Comparison of ENCODE assay signal across 31 cellular contexts in the genomic region with DNA sequence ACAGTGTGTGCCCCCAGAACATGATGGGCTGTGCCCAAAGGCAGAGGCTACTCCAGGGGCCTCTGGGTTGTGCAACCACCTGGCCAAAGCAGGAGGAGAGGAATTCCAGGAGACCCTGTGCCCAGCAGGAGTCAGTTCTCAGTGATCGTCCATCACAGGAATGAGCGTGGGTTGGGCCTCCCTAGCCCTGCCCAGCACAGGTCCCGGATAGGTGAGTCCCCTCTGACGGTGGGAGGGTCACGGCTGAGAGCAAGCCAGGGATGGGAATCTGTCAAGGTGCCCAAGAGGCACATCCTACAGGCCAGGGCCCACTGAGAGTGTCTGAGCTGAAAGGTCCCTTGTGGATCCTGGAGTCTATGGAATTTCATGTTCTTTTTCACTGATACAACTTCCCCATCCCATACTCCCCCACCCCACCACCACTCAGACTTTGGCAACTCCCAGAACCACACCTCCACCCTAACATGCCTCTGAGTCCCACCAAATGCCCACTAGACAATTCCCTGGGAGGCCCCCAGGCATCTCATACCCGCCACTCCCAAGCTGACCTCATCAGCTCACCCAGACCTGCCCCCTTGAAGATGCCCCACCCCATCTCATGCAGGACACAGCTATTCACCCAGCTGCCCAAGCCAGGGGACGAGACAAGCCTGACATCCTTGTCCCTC. TPM values are rescaled to one million over a fixed set of nuclear protein-coding genes. Genes with fewer than 3 reads are reported as not detected.
DNase-seq lines count a peak whose midpoint lies in the region; ATAC-seq and TF ChIP-seq lines count a peak whose summit lies in the region.
"Had no signal": no experiment of that assay in that cellular context is flagged by ENCODE, and none has a peak within 500 bp of the region (broad histone marks: within the 10 kb centered on the region; RNA-seq: fewer than 3 reads in every experiment).

No MANE protein-coding gene starts in this region.

- H3K36me3 ChIP-seq in breast epithelium (no peaks in the 10 kb centered on the region), hepatocyte (replicated peaks; ENCODE audit: insufficient read depth, low read depth) (no peaks in the 10 kb centered on the region)
- H3K36me3 ChIP-seq: vagina had no signal

- no peak overlapping the region for H3K4me3 ChIP-seq in breast epithelium
- H3K4me3 ChIP-seq in hepatocyte, result no peak overlapping the region
- H3K4me3 ChIP-seq: coronary artery, esophagus squamous epithelium, testis, vagina had no signal

- H3K27ac ChIP-seq in breast epithelium (no peak overlapping the region), hepatocyte (peak overlapping the region; percentile 94)
- H3K27ac ChIP-seq: 22Rv1, coronary artery, HL-60, testis, vagina had no signal

- POLR2A ChIA-PET in MCF 10A (lab: Yijun Ruan, JAX), result interaction anchor here (0.6 to 1.0 kb wide), 3 partner anchors 24 to 1423 kb away, joined by 3 to 4 read pairs (median 4); partner anchors contain the start of gene SMIM12

- CTCF ChIA-PET in MCF 10A (lab: Yijun Ruan, JAX), result interaction anchor here (0.6 to 1.8 kb wide), 6 partner anchors 8 to 104 kb away, joined by 4 to 8 read pairs (median 4); partner anchors contain the start of gene GJB5

- H3K4me2 ChIP-seq in hepatocyte, result peak overlapping the region; percentile 62

- no TSS peak for BruUV-seq in MCF 10A (replicated peaks; lab: Mats Ljungman, UMichigan)

- H3K27me3 Mint-ChIP-seq in MCF 10A (ENCODE audit: insufficient read depth, unreplicated experiment), result no peaks in the 10 kb centered on the region
- peaks cover 10% of the 10 kb centered on the region for H3K27me3 Mint-ChIP-seq in mesothelial cell of epicardium (ENCODE audit: low read depth)

- no peak overlapping the region for H2AFZ ChIP-seq in hepatocyte

- no peak for TF ChIP-seq POLR2A in breast epithelium (IDR thresholded peaks at IDR 0.05)

- no peaks in the 10 kb centered on the region for H3K9me3 Mint-ChIP-seq in MCF 10A (ENCODE audit: unreplicated experiment)
- H3K9me3 Mint-ChIP-seq in mesothelial cell of epicardium, result no peaks in the 10 kb centered on the region
- H3K9me3 Mint-ChIP-seq: activated CD4-positive, alpha-beta memory T cell treated with anti-CD3 and anti-CD28 coated beads for 36 hours; activated naive CD4-positive, alpha-beta T cell treated with anti-CD3 and anti-CD28 coated beads, Interleukin-2, amount 10 ng/mL, durations not matched to agents 7 days and 5 days; CD4-positive, CD25-positive, alpha-beta regulatory T cell; naive thymus-derived CD8-positive, alpha-beta T cell had no signal

- no peaks in the 10 kb centered on the region for H3K79me2 ChIP-seq in hepatocyte

- intact Hi-C loops in MCF 10A (cut with micrococcal nuclease) (loop anchor here (1.0 kb wide), 2 partner anchors 7 to 18 kb away; partner anchors contain the start of gene GJB5), breast epithelium (cut with DNase I; ENCODE audit: low total_unique reads) (no loop called here)

- no peaks in the 10 kb centered on the region for H3K27me3 ChIP-seq in breast epithelium
- no peaks in the 10 kb centered on the region for H3K27me3 ChIP-seq in hepatocyte
- H3K27me3 ChIP-seq: testis, vagina had no signal

- H3K9me2 ChIP-seq in hepatocyte (replicated peaks; ENCODE audit: insufficient read depth), result no peaks in the 10 kb centered on the region

- no peak for ATAC-seq in GM18498 (IDR thresholded peaks at IDR 0.05; ENCODE audit: unreplicated experiment)
- ATAC-seq: naive thymus-derived CD8-positive, alpha-beta T cell; stimulated activated naive CD8-positive, alpha-beta T cell treated with anti-CD3 and anti-CD28 coated beads, Interleukin-15, Interleukin-2, amounts not matched to agents 100 U/mL and 50 U/mL, for 24 hours had no signal

- H3K36me3 Mint-ChIP-seq in MCF 10A (ENCODE audit: insufficient read depth, unreplicated experiment) (no peaks in the 10 kb centered on the region), mesothelial cell of epicardium (no peaks in the 10 kb centered on the region)
- H3K36me3 Mint-ChIP-seq: activated CD4-positive, alpha-beta memory T cell treated with anti-CD3 and anti-CD28 coated beads for 36 hours; activated naive CD4-positive, alpha-beta T cell treated with anti-CD3 and anti-CD28 coated beads, Interleukin-2, amount 10 ng/mL, durations not matched to agents 7 days and 5 days; CD4-positive, CD25-positive, alpha-beta regulatory T cell; naive thymus-derived CD8-positive, alpha-beta T cell had no signal

- DNase-seq in MCF 10A (ENCODE audit: unreplicated experiment) (no peak), breast epithelium (ENCODE audit: low spot score in 2 of 2) (no peak), SW480 (ENCODE audit: low spot score) (peak; percentile 64), hepatocyte (ENCODE audit: low spot score) (no peak), mesothelial cell of epicardium (ENCODE audit: low spot score in 2 of 2, unreplicated experiment in 2 of 2) (no peak), glomerular visceral epithelial cell (ENCODE audit: extremely low spot score) (no peak), COLO829 (ENCODE audit: low spot score) (no peak)
- DNase-seq: activated CD4-positive, alpha-beta memory T cell treated with anti-CD3 and anti-CD28 coated beads for 36 hours; activated CD8-positive, alpha-beta memory T cell treated with anti-CD3 and anti-CD28 coated beads, Interleukin-2, amount 50 U/mL, for 4 hours; activated naive CD4-positive, alpha-beta T cell treated with anti-CD3 and anti-CD28 coated beads, Interleukin-2, amount 10 ng/mL, durations not matched to agents 7 days and 5 days; CD4-positive, CD25-positive, alpha-beta regulatory T cell; effector memory CD4-positive, alpha-beta T cell; esophagus squamous epithelium; hypothalamus; Kasumi-1; NCI-H1092; NCI-H1694 treated with DMSO at 0.1 percent for 48 hours; NCI-H526; stimulated activated naive CD8-positive, alpha-beta T cell treated with anti-CD3 and anti-CD28 coated beads, Interleukin-15, Interleukin-2, amounts not matched to agents 100 U/mL and 50 U/mL, for 24 hours; T-helper 1 cell; testis had no signal

- H3K4me1 Mint-ChIP-seq in MCF 10A (ENCODE audit: insufficient read depth, unreplicated experiment), result peaks cover 16% of the 10 kb centered on the region
- H3K4me1 Mint-ChIP-seq in mesothelial cell of epicardium, result no peaks in the 10 kb centered on the region
- H3K4me1 Mint-ChIP-seq: activated naive CD4-positive, alpha-beta T cell treated with anti-CD3 and anti-CD28 coated beads, Interleukin-2, amount 10 ng/mL, durations not matched to agents 7 days and 5 days; CD4-positive, CD25-positive, alpha-beta regulatory T cell; naive thymus-derived CD8-positive, alpha-beta T cell had no signal

- 71% methylated on average over 7 of the region's 7 CpGs for WGBS in hepatocyte (ENCODE audit: low lambda C conversion rate, missing lambda C conversion rate)

- H3K4me3 Mint-ChIP-seq in MCF 10A (ENCODE audit: unreplicated experiment) (no peak overlapping the region), mesothelial cell of epicardium (no peak overlapping the region)
- H3K4me3 Mint-ChIP-seq: activated CD4-positive, alpha-beta memory T cell treated with anti-CD3 and anti-CD28 coated beads for 36 hours; activated naive CD4-positive, alpha-beta T cell treated with anti-CD3 and anti-CD28 coated beads, Interleukin-2, amount 10 ng/mL, durations not matched to agents 7 days and 5 days; CD4-positive, CD25-positive, alpha-beta regulatory T cell; naive thymus-derived CD8-positive, alpha-beta T cell had no signal

- H3K9me3 ChIP-seq in breast epithelium, result no peaks in the 10 kb centered on the region
- no peaks in the 10 kb centered on the region for H3K9me3 ChIP-seq in hepatocyte (ENCODE audit: low read depth)
- H3K9me3 ChIP-seq: esophagus squamous epithelium, testis, vagina had no signal

- H3K27ac Mint-ChIP-seq in MCF 10A (ENCODE audit: low read depth, unreplicated experiment) (peak overlapping the region; percentile 86), mesothelial cell of epicardium (no peak overlapping the region)
- H3K27ac Mint-ChIP-seq: activated CD4-positive, alpha-beta memory T cell treated with anti-CD3 and anti-CD28 coated beads for 36 hours; activated naive CD4-positive, alpha-beta T cell treated with anti-CD3 and anti-CD28 coated beads, Interleukin-2, amount 10 ng/mL, durations not matched to agents 7 days and 5 days; CD4-positive, CD25-positive, alpha-beta regulatory T cell had no signal

- TF ChIP-seq CTCF in MCF 10A (IDR thresholded peaks at IDR 0.05; ENCODE audit: unreplicated experiment) (no peak), breast epithelium (IDR thresholded peaks at IDR 0.05) (no peak), hepatocyte (IDR thresholded peaks at IDR 0.05; ENCODE audit: poor library complexity) (no peak), mesothelial cell of epicardium (IDR thresholded peaks at IDR 0.05; ENCODE audit: unreplicated experiment) (no peak)

- H3K4me1 ChIP-seq in breast epithelium, result no peaks in the 10 kb centered on the region
- peaks cover 21% of the 10 kb centered on the region for H3K4me1 ChIP-seq in hepatocyte (ENCODE audit: insufficient read depth)
- H3K4me1 ChIP-seq: testis had no signal

- H4K20me1 ChIP-seq in hepatocyte (ENCODE audit: insufficient read depth, poor library complexity, severe bottlenecking), result no peaks in the 10 kb centered on the region

RNA-seq across cellular contexts. Expression of gene GJB4, which starts 3.1 kb away (rescaled TPM):
- 0.27 and 0.28 TPM in 2 replicates for total RNA-seq in MCF 10A (2022)
- under 1 TPM in 1 of 3 donors, not detected in 2; 0.15 TPM for total RNA-seq in breast epithelium
- total RNA-seq in hepatocyte, result 1.00 and 2.0 TPM in 2 replicates
- polyA plus RNA-seq in hepatocyte, result 1.3 and 2.5 TPM in 2 replicates
- not detected in 3 replicates for total RNA-seq in mesothelial cell of epicardium
- total RNA-seq: activated CD4-positive, alpha-beta memory T cell treated with anti-CD3 and anti-CD28 coated beads for 36 hours; CD4-positive, CD25-positive, alpha-beta regulatory T cell; frontal cortex; liver; naive thymus-derived CD8-positive, alpha-beta T cell; omental fat pad; SK-MEL-5; testis had no signal
- polyA plus RNA-seq: CD4-positive, CD25-positive, alpha-beta regulatory T cell; liver; naive thymus-derived CD8-positive, alpha-beta T cell had no signal

RNA-seq across cellular contexts. Expression of gene GJB5, which starts 7.8 kb away (rescaled TPM):
- total RNA-seq in MCF 10A (2022), result 26.5 and 33.2 TPM in 2 replicates
- total RNA-seq in breast epithelium, result 1 to 10 TPM in 1 of 3 donors, under 1 TPM in 1, not detected in 1; 0.73 to 1.3 TPM
- 0.76 and 0.80 TPM in 2 replicates for total RNA-seq in hepatocyte
- 0.85 and 1.1 TPM in 2 replicates for polyA plus RNA-seq in hepatocyte
- 0.27 to 0.44 TPM (median 0.38 TPM) in 3 replicates for total RNA-seq in mesothelial cell of epicardium
- total RNA-seq: activated CD4-positive, alpha-beta memory T cell treated with anti-CD3 and anti-CD28 coated beads for 36 hours; CD4-positive, CD25-positive, alpha-beta regulatory T cell; frontal cortex; liver; naive thymus-derived CD8-positive, alpha-beta T cell; omental fat pad; SK-MEL-5; testis had no signal
- polyA plus RNA-seq: liver; naive thymus-derived CD8-positive, alpha-beta T cell had no signal

RNA-seq across cellular contexts. Expression of gene GJB3, which starts 18.4 kb away (rescaled TPM):
- total RNA-seq in MCF 10A (2022) (67.1 and 74.8 TPM in 2 replicates), breast epithelium (1 to 10 TPM in 1 of 3 donors, under 1 TPM in 1, not detected in 1; 0.33 to 1.2 TPM), hepatocyte (2.8 and 3.2 TPM in 2 replicates), mesothelial cell of epicardium (0.14 TPM in 1 of 3 replicates, not detected in the others)
- 2.0 and 8.4 TPM in 2 replicates for polyA plus RNA-seq in hepatocyte
- total RNA-seq: activated CD4-positive, alpha-beta memory T cell treated with anti-CD3 and anti-CD28 coated beads for 36 hours; CD4-positive, CD25-positive, alpha-beta regulatory T cell; frontal cortex; naive thymus-derived CD8-positive, alpha-beta T cell; omental fat pad; SK-MEL-5 had no signal
- polyA plus RNA-seq: CD4-positive, CD25-positive, alpha-beta regulatory T cell; naive thymus-derived CD8-positive, alpha-beta T cell had no signal

RNA-seq across cellular contexts. Expression of gene GJA4, which starts 30.2 kb away (rescaled TPM):
- total RNA-seq in MCF 10A (2022), result not detected in 2 replicates
- total RNA-seq in breast epithelium, result 10 to 100 TPM in 2 of 3 donors, 1 to 10 TPM in 1; 8.9 to 39.3 (median 18.9) TPM
- 2.5 and 3.8 TPM in 2 replicates for total RNA-seq in hepatocyte
- polyA plus RNA-seq in hepatocyte, result 3.7 and 7.7 TPM in 2 replicates
- total RNA-seq in mesothelial cell of epicardium, result not detected in 3 replicates
- total RNA-seq: activated CD4-positive, alpha-beta memory T cell treated with anti-CD3 and anti-CD28 coated beads for 36 hours; CD4-positive, CD25-positive, alpha-beta regulatory T cell; naive thymus-derived CD8-positive, alpha-beta T cell; SK-MEL-5 had no signal
- polyA plus RNA-seq: CD4-positive, CD25-positive, alpha-beta regulatory T cell; naive thymus-derived CD8-positive, alpha-beta T cell had no signal

Comparison
In these comparisons a context has a peak if more than half of its experiments do, and no peak if none do; other contexts are left out.
1. RNA of gene GJB5, which starts 7.8 kb away (total RNA-seq): 26.5 to 33.2 TPM in MCF 10A; 0.76 to 0.80 TPM in hepatocyte, 0.73 to 1.3 TPM in breast epithelium and 0.27 to 0.44 TPM in mesothelial cell of epicardium; every median in the first group is over 10 times any median in the second.
2. RNA of gene GJB3, which starts 18.4 kb away (total RNA-seq): 67.1 to 74.8 TPM in MCF 10A; 2.8 to 3.2 TPM in hepatocyte, 0.33 to 1.2 TPM in breast epithelium and 0.14 TPM in mesothelial cell of epicardium; every median in the first group is over 10 times any median in the second.